Comparison of ENCODE assay signal across 9 cellular contexts in genomic region chr17:39729280-39729851, GRCh38. TPM values are rescaled to one million over a fixed set of nuclear protein-coding genes. Genes with fewer than 3 reads are reported as not detected.
DNase-seq lines count a peak whose midpoint lies in the region; ATAC-seq, FAIRE-seq and TF ChIP-seq lines count a peak whose summit lies in the region.
"Had no signal": no experiment of that assay in that cellular context is flagged by ENCODE, and none has a peak within 500 bp of the region (broad histone marks: within the 10 kb centered on the region; RNA-seq: fewer than 3 reads in every experiment).

No MANE protein-coding gene starts in this region.

- H2BK5ac ChIP-seq in H1 (ENCODE audit: low read depth, low read length) (0 out of 2 replicates have a peak overlapping the region, but pooled peaks have one; percentile 83), neuronal stem cell (ENCODE audit: low read length) (no peak overlapping the region)

- FAIRE-seq in H1 (lab: Jason Lieb, UNC), result no peak

- H3K23ac ChIP-seq in H1 (ENCODE audit: insufficient read length) (no peak overlapping the region), neuronal stem cell (ENCODE audit: low read depth, low read length, poor library complexity) (no peak overlapping the region)

- H3K4me3 ChIP-seq in NB4 (ENCODE audit: low read depth, low read length), result peak overlapping the region; percentile 87
- peak overlapping the region; percentile 55 to 72 (median 61) for H3K4me3 ChIP-seq in H1 (ENCODE audit: extremely low read depth in 1 of 4, insufficient read depth in 2 of 4, low read depth in 3 of 4, low read length in 4 of 4)
- peak overlapping the region in 1 of 2 donors; percentile 63 for H3K4me3 ChIP-seq in neuronal stem cell (ENCODE audit: low read length in 2 of 2)

- H3K27ac Mint-ChIP-seq in CD14-positive monocyte, result peak overlapping the region; percentile 68 to 94 (median 89)

- peaks cover 9% of the 10 kb centered on the region for H3K4me1 Mint-ChIP-seq in CD14-positive monocyte

- H3K9ac ChIP-seq in H1 (replicated peaks in 1 of 4; ENCODE audit: extremely low read depth in 1 of 4, low read depth in 3 of 4, low read length in 3 of 4) (peak overlapping the region in 3 of 4 experiments; percentile 35 to 64 (median 53); a peak in 3 of 7 replicates), neuronal stem cell (ENCODE audit: low read depth, low read length, poor library complexity) (no peak overlapping the region)

- H3K14ac ChIP-seq in H1 (ENCODE audit: insufficient read length) (no peak overlapping the region), neuronal stem cell (ENCODE audit: low read length) (no peak overlapping the region)

- intact Hi-C loops in CD14-positive monocyte (cut with micrococcal nuclease), result loop anchor here in 1 of 2 donors (5.0 kb wide), 1 partner anchor 42 kb away; the partner anchor contains the start of gene PGAP3

- H3K4me1 ChIP-seq in H1 (replicated peaks in 1 of 4; ENCODE audit: control insufficient read depth in 3 of 4, insufficient read depth in 4 of 4, low read length in 3 of 4), result peaks cover 0 to 4% (median 0%) of the 10 kb centered on the region in 4 experiments; a peak in 2 of 7 replicates
- peaks cover 0 to 3% of the 10 kb centered on the region in 2 donors for H3K4me1 ChIP-seq in neuronal stem cell (ENCODE audit: control insufficient read depth in 2 of 2, insufficient read depth in 1 of 2, low read depth in 1 of 2, low read length in 2 of 2)

- no peaks in the 10 kb centered on the region for H3K79me2 ChIP-seq in H1 (ENCODE audit: control insufficient read depth in 1 of 2, insufficient read depth in 2 of 2, low read length in 2 of 2)

- no peak overlapping the region for H2BK120ac ChIP-seq in H1 (replicated peaks; ENCODE audit: low read depth, low read length)
- no peak overlapping the region for H2BK120ac ChIP-seq in neuronal stem cell (ENCODE audit: low read depth, low read length)

- H3K79me1 ChIP-seq in H1 (ENCODE audit: low read depth, low read length), result no peaks in the 10 kb centered on the region
- peaks cover 1% of the 10 kb centered on the region for H3K79me1 ChIP-seq in neuronal stem cell (ENCODE audit: low read depth, low read length)

- CTCF ChIA-PET in H1 (lab: Charles Lee; ENCODE audit: partially characterized antibody), result interaction anchor here (0.6 to 5.3 kb wide), 33 partner anchors 10 to 592 kb away, joined by 3 to 50 read pairs (median 6); partner anchors contain the start of genes CSF3, ERBB2, PGAP3 and STARD3

- H2AFZ ChIP-seq in H1 (ENCODE audit: low read length) (no peak overlapping the region), neuronal stem cell (ENCODE audit: low read length) (peak overlapping the region; percentile 98)

- H3K9me3 Mint-ChIP-seq in CD14-positive monocyte, result no peaks in the 10 kb centered on the region

- no peak overlapping the region for H4K5ac ChIP-seq in H1 (ENCODE audit: insufficient read length, low read depth, low read length)

- H2BK15ac ChIP-seq in H1 (ENCODE audit: low read length), result peak overlapping the region; percentile 10; the same call in 1 of the 2 replicates
- no peak overlapping the region for H2BK15ac ChIP-seq in neuronal stem cell (ENCODE audit: low read length)

- TF ChIP-seq CTCF in CD14-positive monocyte (IDR thresholded peaks at IDR 0.05) (no peak), NB4 (IDR thresholded peaks at IDR 0.05; ENCODE audit: low read depth, low read length) (no peak), H1 (IDR thresholded peaks at IDR 0.05; ENCODE audit: control extremely low read depth in 1 of 3, insufficient read depth in 1 of 3, low read depth in 1 of 3, low read length in 3 of 3) (no peak)

- peaks cover 8 to 16% of the 10 kb centered on the region in 2 experiments for H4K20me1 ChIP-seq in H1 (replicated peaks in 1 of 2; ENCODE audit: control insufficient read depth in 1 of 2, insufficient read depth in 2 of 2, low read length in 2 of 2)

- POLR2A ChIA-PET in H1 (lab: Charles Lee; ENCODE audit: partially characterized antibody), result interaction anchor here (0.7 to 5.4 kb wide), 28 partner anchors 9 to 129 kb away, joined by 3 to 54 read pairs (median 5); partner anchors contain the start of genes ERBB2 and PGAP3

- TF ChIP-seq POLR2A in NB4 (IDR thresholded peaks at IDR 0.05; ENCODE audit: extremely low read depth, insufficient read length), result no peak
- peak; percentile 7 to 74; a peak in 2 of 3 replicates for TF ChIP-seq POLR2A in H1 (IDR thresholded peaks at IDR 0.05; ENCODE audit: control extremely low read depth in 1 of 2, low read depth in 2 of 2, low read length in 2 of 2)

- no peak for TF ChIP-seq EP300 in H1 (IDR thresholded peaks at IDR 0.05; ENCODE audit: borderline replicate concordance in 1 of 2, low read depth in 2 of 2, low read length in 2 of 2)

- peaks cover 15 to 38% (median 30%) of the 10 kb centered on the region in 4 experiments for H3K36me3 ChIP-seq in H1 (ENCODE audit: control insufficient read depth in 2 of 4, insufficient read depth in 4 of 4, low read length in 3 of 4)
- peaks cover 34 to 49% of the 10 kb centered on the region in 2 donors for H3K36me3 ChIP-seq in neuronal stem cell (replicated peaks in 1 of 2; ENCODE audit: control insufficient read depth in 2 of 2, insufficient read depth in 2 of 2, low read length in 2 of 2)

- no peak for TF ChIP-seq RAD21 in H1 (IDR thresholded peaks at IDR 0.05 in 1 of 2, conservative IDR thresholded peaks at IDR 0.05 in 1 of 2; ENCODE audit: low read depth in 2 of 2, low read length in 2 of 2)

- H3K18ac ChIP-seq in H1 (ENCODE audit: extremely low read depth, low read length) (peak overlapping the region; percentile 27; the same call in 1 of the 2 replicates), neuronal stem cell (ENCODE audit: low read length) (no peak overlapping the region)

- H4K8ac ChIP-seq in H1 (ENCODE audit: extremely low read depth, insufficient read depth, low read length) (no peak overlapping the region), neuronal stem cell (ENCODE audit: low read depth, low read length) (no peak overlapping the region)

- H2AK5ac ChIP-seq in H1 (ENCODE audit: low read depth, low read length), result no peak overlapping the region
- H2AK5ac ChIP-seq in neuronal stem cell (ENCODE audit: low read depth, low read length), result no peak overlapping the region

- H3K27me3 ChIP-seq in H1 (replicated peaks in 1 of 4; ENCODE audit: control insufficient read depth in 3 of 4, extremely low read depth in 1 of 4, insufficient read depth in 3 of 4, low read length in 3 of 4), result no peaks in the 10 kb centered on the region
- H3K27me3 ChIP-seq in neuronal stem cell (ENCODE audit: control insufficient read depth in 3 of 3, insufficient read depth in 3 of 3, low read depth in 1 of 3, low read length in 3 of 3), result no peaks in the 10 kb centered on the region

- H3K4ac ChIP-seq in H1 (replicated peaks; ENCODE audit: insufficient read length, low read depth, low read length) (no peak overlapping the region), neuronal stem cell (ENCODE audit: low read length) (no peak overlapping the region)

- no peaks in the 10 kb centered on the region for H3K9me3 ChIP-seq in H1 (ENCODE audit: insufficient read depth in 2 of 2, low read depth in 1 of 2, low read length in 1 of 2)
- no peaks in the 10 kb centered on the region for H3K9me3 ChIP-seq in neuronal stem cell (replicated peaks in 1 of 2; ENCODE audit: control insufficient read depth in 2 of 2, insufficient read depth in 1 of 2, low read depth in 1 of 2, low read length in 2 of 2)

- no peak overlapping the region for H3K27ac ChIP-seq in H1 (ENCODE audit: low read depth, low read length)
- no peak overlapping the region for H3K27ac ChIP-seq in neuronal stem cell (replicated peaks; ENCODE audit: low read length)

- H4K91ac ChIP-seq in H1 (replicated peaks; ENCODE audit: insufficient read length, low read length) (no peak overlapping the region), neuronal stem cell (ENCODE audit: low read depth, low read length, poor library complexity) (no peak overlapping the region)

- H3K4me3 Mint-ChIP-seq in CD14-positive monocyte, result peak overlapping the region; percentile 79 to 90

- H3K56ac ChIP-seq in H1 (replicated peaks; ENCODE audit: insufficient read length, low read depth, low read length), result no peak overlapping the region

- H3K4me2 ChIP-seq in H1 (ENCODE audit: insufficient read depth in 1 of 2, low read depth in 2 of 2, low read length in 2 of 2) (peak overlapping the region; percentile 67 to 73), neuronal stem cell (ENCODE audit: insufficient read depth, low read length, poor library complexity, severe bottlenecking) (peak overlapping the region; percentile 78)

- WGBS in H1 (ENCODE audit: extremely low coverage in 1 of 2, insufficient coverage in 1 of 2, insufficient read length in 1 of 2, insufficient replicate concordance in 2 of 2, low coverage in 1 of 2, low lambda C conversion rate in 2 of 2, missing lambda C conversion rate in 1 of 2), 2 experiments, result 80% methylated on average over 6 of the region's 6 CpGs; no CpG with 5 or more reads in 1 of the 2 experiments
- no CpG with 5 or more reads among the region's 6 CpGs for WGBS in neuronal stem cell (ENCODE audit: extremely low coverage in 2 of 2, insufficient read length in 2 of 2, insufficient replicate concordance in 1 of 2), 2 donors

- ATAC-seq in HG03175 (IDR thresholded peaks at IDR 0.05; ENCODE audit: unreplicated experiment), result no peak

- H2BK12ac ChIP-seq in H1 (ENCODE audit: low read depth, low read length), result peak overlapping the region; percentile 50; the same call in 1 of the 2 replicates
- H2BK12ac ChIP-seq in neuronal stem cell (ENCODE audit: low read length), result no peak overlapping the region

- H3K27me3 Mint-ChIP-seq in CD14-positive monocyte (ENCODE audit: low read depth in 3 of 3), result peaks cover 11 to 13% (median 12%) of the 10 kb centered on the region in 3 donors

- DNase-seq in CD14-positive monocyte (ENCODE audit: low spot score) (no peak), NB4 (ENCODE audit: low read depth) (no peak), H1 (ENCODE audit: low read depth in 1 of 2, low spot score in 2 of 2) (no peak), neuronal stem cell (ENCODE audit: low spot score) (no peak), DMS153 treated with DMSO at 0.1 percent for 48 hours (lab: John Stamatoyannopoulos, UW; ENCODE audit: unreplicated experiment) (no peak), NCI-H1105 treated with DMSO at 0.1 percent for 48 hours (lab: John Stamatoyannopoulos, UW) (no peak), Kasumi-1 (lab: John Stamatoyannopoulos, UW) (no peak)
- DNase-seq: stimulated activated CD4-positive, alpha-beta T cell treated with anti-CD3 and anti-CD28 coated beads, Interleukin-12 subunit alpha, Interleukin-12 subunit beta, amount 100 ng/mL, for 4 hours had no signal

- H3K36me3 Mint-ChIP-seq in CD14-positive monocyte, result peaks cover 26 to 38% of the 10 kb centered on the region in 2 donors

- H3K23me2 ChIP-seq in H1 (ENCODE audit: low read depth, low read length), result peaks cover 5% of the 10 kb centered on the region; the same call in 1 of the 2 replicates

- H2BK20ac ChIP-seq in H1 (ENCODE audit: low read length), result no peak overlapping the region

RNA-seq across cellular contexts. Expression of gene MIEN1, which starts 1.0 kb away (rescaled TPM):
- polyA plus RNA-seq in CD14-positive monocyte, result 100 to 1,000 TPM; 124 to 141 TPM
- 29.6 and 30.0 TPM in 2 replicates for total RNA-seq in H1 (2021; fragmentation: NEBNext Ultra II Directional; extraction: Animal tissue kit (Norgen Biotek cat#: 25700))
- polyA plus RNA-seq in H1 (2011; rRNA removed), result 54.9 and 57.9 TPM in 2 replicates
- 54.6 TPM for polyA plus RNA-seq in H1 (2011; cell fraction: cytosol; rRNA removed)
- polyA plus RNA-seq in H1 (2011; cell fraction: nucleus; rRNA removed), result 42.7 TPM
- polyA plus RNA-seq in H1 (2012, experiment 1 of 2), result 37.9 to 58.0 TPM (median 50.9 TPM) in 4 replicates
- polyA plus RNA-seq in H1 (2012, experiment 2 of 2), result 59.0 TPM
- 49.1 TPM for polyA plus RNA-seq in H1 (2013, experiment 1 of 2)
- polyA plus RNA-seq in H1 (2013, experiment 2 of 2), result 49.1 TPM
- polyA minus RNA-seq in H1 (2011; rRNA and poly(A)+ RNA removed), result 20.0 and 21.9 TPM in 2 replicates
- polyA minus RNA-seq in H1 (2011; cell fraction: cytosol; rRNA and poly(A)+ RNA removed), result 19.7 TPM
- 24.2 TPM for polyA minus RNA-seq in H1 (2011; cell fraction: nucleus; rRNA and poly(A)+ RNA removed)
- 78.7 TPM for polyA plus RNA-seq in neuronal stem cell (2013, experiment 1 of 2)
- polyA plus RNA-seq in neuronal stem cell (2013, experiment 2 of 2), result 72.6 TPM

RNA-seq across cellular contexts. Expression of gene GRB7, which starts 8.4 kb away (rescaled TPM):
- not detected for polyA plus RNA-seq in CD14-positive monocyte
- total RNA-seq in H1 (2021; fragmentation: NEBNext Ultra II Directional; extraction: Animal tissue kit (Norgen Biotek cat#: 25700)), result 30.9 and 32.2 TPM in 2 replicates
- polyA plus RNA-seq in H1 (2011; rRNA removed), result 41.5 and 61.7 TPM in 2 replicates
- 33.0 TPM for polyA plus RNA-seq in H1 (2011; cell fraction: cytosol; rRNA removed)
- 110 TPM for polyA plus RNA-seq in H1 (2011; cell fraction: nucleus; rRNA removed)
- 31.1 to 38.6 TPM (median 35.7 TPM) in 4 replicates for polyA plus RNA-seq in H1 (2012, experiment 1 of 2)
- 33.5 TPM for polyA plus RNA-seq in H1 (2012, experiment 2 of 2)
- polyA plus RNA-seq in H1 (2013, experiment 1 of 2), result 26.5 TPM
- polyA plus RNA-seq in H1 (2013, experiment 2 of 2), result 24.6 TPM
- polyA minus RNA-seq in H1 (2011; rRNA and poly(A)+ RNA removed), result 25.6 and 31.4 TPM in 2 replicates
- 25.5 TPM for polyA minus RNA-seq in H1 (2011; cell fraction: cytosol; rRNA and poly(A)+ RNA removed)
- 36.4 TPM for polyA minus RNA-seq in H1 (2011; cell fraction: nucleus; rRNA and poly(A)+ RNA removed)
- polyA plus RNA-seq in neuronal stem cell (2013, experiment 1 of 2), result 5.9 TPM
- 5.9 TPM for polyA plus RNA-seq in neuronal stem cell (2013, experiment 2 of 2)

RNA-seq across cellular contexts. Expression of gene ERBB2, which starts 29.5 kb away (rescaled TPM):
- polyA plus RNA-seq in CD14-positive monocyte (under 1 TPM in 1 of 2 donors, not detected in 1; 0.17 TPM), H1 (2011; rRNA removed) (183 and 278 TPM in 2 replicates)
- total RNA-seq in H1 (2021; fragmentation: NEBNext Ultra II Directional; extraction: Animal tissue kit (Norgen Biotek cat#: 25700)), result 394 and 403 TPM in 2 replicates
- polyA plus RNA-seq in H1 (2011; cell fraction: cytosol; rRNA removed), result 174 TPM
- 329 TPM for polyA plus RNA-seq in H1 (2011; cell fraction: nucleus; rRNA removed)
- polyA plus RNA-seq in H1 (2012, experiment 1 of 2), result 181 to 248 TPM (median 223 TPM) in 4 replicates
- polyA plus RNA-seq in H1 (2012, experiment 2 of 2), result 260 TPM
- 199 TPM for polyA plus RNA-seq in H1 (2013, experiment 1 of 2)
- 211 TPM for polyA plus RNA-seq in H1 (2013, experiment 2 of 2)
- polyA minus RNA-seq in H1 (2011; rRNA and poly(A)+ RNA removed), result 255 and 261 TPM in 2 replicates
- 264 TPM for polyA minus RNA-seq in H1 (2011; cell fraction: cytosol; rRNA and poly(A)+ RNA removed)
- polyA minus RNA-seq in H1 (2011; cell fraction: nucleus; rRNA and poly(A)+ RNA removed), result 204 TPM
- polyA plus RNA-seq in neuronal stem cell (2013, experiment 1 of 2), result 69.2 TPM
- polyA plus RNA-seq in neuronal stem cell (2013, experiment 2 of 2), result 69.0 TPM

RNA-seq across cellular contexts. Expression of gene PGAP3, which starts 41.5 kb away (rescaled TPM):
- 1 to 10 TPM; 8.3 to 9.2 TPM for polyA plus RNA-seq in CD14-positive monocyte
- total RNA-seq in H1 (2021; fragmentation: NEBNext Ultra II Directional; extraction: Animal tissue kit (Norgen Biotek cat#: 25700)), result 18.5 and 21.0 TPM in 2 replicates
- polyA plus RNA-seq in H1 (2011; rRNA removed), result 30.7 and 32.2 TPM in 2 replicates
- 26.7 TPM for polyA plus RNA-seq in H1 (2011; cell fraction: cytosol; rRNA removed)
- polyA plus RNA-seq in H1 (2011; cell fraction: nucleus; rRNA removed), result 97.3 TPM
- polyA plus RNA-seq in H1 (2012, experiment 1 of 2), result 16.4 to 26.1 TPM (median 23.6 TPM) in 4 replicates
- polyA plus RNA-seq in H1 (2012, experiment 2 of 2), result 17.3 TPM
- polyA plus RNA-seq in H1 (2013, experiment 1 of 2), result 16.2 TPM
- polyA plus RNA-seq in H1 (2013, experiment 2 of 2), result 14.6 TPM
- polyA minus RNA-seq in H1 (2011; rRNA and poly(A)+ RNA removed), result 28.0 and 33.0 TPM in 2 replicates
- polyA minus RNA-seq in H1 (2011; cell fraction: cytosol; rRNA and poly(A)+ RNA removed), result 11.7 TPM
- polyA minus RNA-seq in H1 (2011; cell fraction: nucleus; rRNA and poly(A)+ RNA removed), result 13.7 TPM
- 10.1 TPM for polyA plus RNA-seq in neuronal stem cell (2013, experiment 1 of 2)
- 11.1 TPM for polyA plus RNA-seq in neuronal stem cell (2013, experiment 2 of 2)

Comparison
In these comparisons a context has a peak if more than half of its experiments do, and no peak if none do; other contexts are left out.
1. RNA of gene GRB7, which starts 8.4 kb away (polyA plus RNA-seq): 24.6 to 110 TPM in H1; not detected in CD14-positive monocyte; every median in the first group is over 10 times any median in the second.
2. RNA of gene ERBB2, which starts 29.5 kb away (polyA plus RNA-seq): 174 to 329 TPM in H1; 0.17 TPM in CD14-positive monocyte; every median in the first group is over 100 times any median in the second.